16 cellular contexts compared by ENCODE assay signal in the genomic region with DNA sequence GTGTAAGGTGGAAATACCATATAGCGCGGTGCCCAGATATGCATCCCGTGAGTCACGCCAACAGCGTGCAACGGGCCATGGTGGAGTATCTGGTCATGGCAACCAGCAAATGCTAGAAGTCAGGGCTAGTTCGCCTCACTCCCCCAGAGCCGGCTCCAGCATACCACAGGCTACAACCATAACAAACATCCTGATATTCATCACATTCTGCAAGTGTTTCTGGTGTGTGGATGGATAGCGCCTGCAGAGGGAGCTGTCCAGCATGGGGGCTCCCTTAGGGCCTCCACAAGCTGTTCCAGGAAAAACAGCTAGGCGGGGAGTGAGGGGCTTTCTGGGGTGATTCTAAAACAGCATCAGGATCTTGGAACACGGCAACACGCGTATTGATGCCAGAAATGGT. TPM values are rescaled to one million over a fixed set of nuclear protein-coding genes. Genes with fewer than 3 reads are reported as not detected.
DNase-seq lines count a peak whose midpoint lies in the region; ATAC-seq and TF ChIP-seq lines count a peak whose summit lies in the region.
"Had no signal": no experiment of that assay in that cellular context is flagged by ENCODE, and none has a peak within 500 bp of the region (broad histone marks: within the 10 kb centered on the region; RNA-seq: fewer than 3 reads in every experiment).

No MANE protein-coding gene starts in this region.

- peaks cover 0 to 4% (median 0%) of the 10 kb centered on the region in 9 donors for H3K36me3 ChIP-seq in heart left ventricle
- H3K36me3 ChIP-seq in Caco-2 (ENCODE audit: control insufficient read depth, insufficient read depth, low read length): no peaks in the 10 kb centered on the region; the same call in 1 of the 2 replicates

- POLR2A ChIA-PET in Caco-2 (lab: Charles Lee): no interaction called here

- DNase-seq in heart left ventricle (no peak), left ventricle myocardium superior (no peak), mesothelial cell of epicardium (ENCODE audit: low spot score in 2 of 2, unreplicated experiment in 2 of 2) (no peak), EL (no peak), Caco-2 (no peak)
- DNase-seq: cortex of kidney; islet precursor cell; naive thymus-derived CD4-positive, alpha-beta T cell; NCI-H2081; NCI-H748 treated with DMSO at 0.1 percent for 48 hours; testis had no signal

- H3K27me3 Mint-ChIP-seq in mesothelial cell of epicardium (ENCODE audit: low read depth): no peaks in the 10 kb centered on the region
- H3K27me3 Mint-ChIP-seq in stimulated activated memory B cell treated with anti-CD40 and anti-IgM and Interleukin-4, amounts not matched to agents 10 μg/mL and 1 μg/mL and 100 μg/mL, for 72 hours: no peaks in the 10 kb centered on the region
- H3K27me3 Mint-ChIP-seq in Caco-2 (ENCODE audit: insufficient read depth, unreplicated experiment): no peaks in the 10 kb centered on the region
- H3K27me3 Mint-ChIP-seq: activated naive CD4-positive, alpha-beta T cell treated with anti-CD3 and anti-CD28 coated beads, Interleukin-2, amount 50 U/mL, for 24 hours had no signal

- H3K9me3 ChIP-seq in heart left ventricle (no peaks in the 10 kb centered on the region), Caco-2 (no peaks in the 10 kb centered on the region)
- H3K9me3 ChIP-seq: testis had no signal

- BruUV-seq in Caco-2 (replicated peaks; lab: Mats Ljungman, UMichigan): no TSS peak

- H3K4me1 ChIP-seq in heart left ventricle (peaks cover 7 to 99% (median 76%) of the 10 kb centered on the region in 12 donors), Caco-2 (peaks cover 43% of the 10 kb centered on the region)

- H3K4me3 ChIP-seq in heart left ventricle (no peak overlapping the region), Caco-2 (ENCODE audit: low read depth, low read length) (no peak overlapping the region)
- H3K4me3 ChIP-seq: skin epidermis, testis had no signal

- TF ChIP-seq CTCF in heart left ventricle (IDR thresholded peaks at IDR 0.05) (peak in 3 of 12 donors; percentile 8 to 27 (median 10)), mesothelial cell of epicardium (IDR thresholded peaks at IDR 0.05; ENCODE audit: unreplicated experiment) (no peak), Caco-2 (IDR thresholded peaks at IDR 0.05; ENCODE audit: insufficient read depth in 1 of 2, low read depth in 1 of 2, low read length in 1 of 2, severe bottlenecking in 1 of 2, unreplicated experiment in 1 of 2) (no peak)

- H3K27me3 ChIP-seq in heart left ventricle (no peaks in the 10 kb centered on the region), Caco-2 (replicated peaks; ENCODE audit: control insufficient read depth, insufficient read depth, low read length) (no peaks in the 10 kb centered on the region)
- H3K27me3 ChIP-seq: testis had no signal

- H3K9me3 Mint-ChIP-seq in mesothelial cell of epicardium: peaks cover 3% of the 10 kb centered on the region
- H3K9me3 Mint-ChIP-seq in stimulated activated memory B cell treated with anti-CD40 and anti-IgM and Interleukin-4, amounts not matched to agents 10 μg/mL and 1 μg/mL and 100 μg/mL, for 72 hours: no peaks in the 10 kb centered on the region
- H3K9me3 Mint-ChIP-seq in Caco-2 (ENCODE audit: unreplicated experiment): peaks cover 7% of the 10 kb centered on the region
- H3K9me3 Mint-ChIP-seq: activated naive CD4-positive, alpha-beta T cell treated with anti-CD3 and anti-CD28 coated beads, Interleukin-2, amount 50 U/mL, for 24 hours; naive thymus-derived CD4-positive, alpha-beta T cell had no signal

- 92 to 96% (median 93%) methylated on average over 13 of the region's 13 CpGs for WGBS in heart left ventricle, 4 donors

- H3K36me3 Mint-ChIP-seq in mesothelial cell of epicardium (peaks cover 19% of the 10 kb centered on the region), Caco-2 (ENCODE audit: insufficient read depth, unreplicated experiment) (peaks cover 59% of the 10 kb centered on the region)
- no peaks in the 10 kb centered on the region for H3K36me3 Mint-ChIP-seq in stimulated activated memory B cell treated with anti-CD40 and anti-IgM and Interleukin-4, amounts not matched to agents 10 μg/mL and 1 μg/mL and 100 μg/mL, for 72 hours
- H3K36me3 Mint-ChIP-seq: activated naive CD4-positive, alpha-beta T cell treated with anti-CD3 and anti-CD28 coated beads, Interleukin-2, amount 50 U/mL, for 24 hours had no signal

- H3K27ac ChIP-seq in heart left ventricle: peak overlapping the region in 10 of 12 donors; percentile 18 to 95 (median 54)
- H3K27ac ChIP-seq in cingulate gyrus (ENCODE audit: low read depth, low read length): peak overlapping the region; percentile 79
- H3K27ac ChIP-seq: testis had no signal

- no peak for ATAC-seq in heart left ventricle
- ATAC-seq in left ventricle myocardium superior: no peak
- ATAC-seq in HG02870 (IDR thresholded peaks at IDR 0.05; ENCODE audit: unreplicated experiment): no peak
- no peak for ATAC-seq in stimulated activated memory B cell treated with anti-CD40 and anti-IgM and Interleukin-4, amounts not matched to agents 10 μg/mL and 1 μg/mL and 100 μg/mL, for 72 hours
- ATAC-seq: naive thymus-derived CD4-positive, alpha-beta T cell had no signal

- intact Hi-C loops in heart left ventricle (cut with DNase I): loop anchor here in 3 of 10 donors (5.0 to 10.0 kb wide), 2 partner anchors 34 to 57 kb away; no protein-coding TSS in a partner anchor
- intact Hi-C loops in left ventricle myocardium superior (cut with micrococcal nuclease): loop anchor here (10.0 kb wide), 1 partner anchor 57 kb away; no protein-coding TSS in a partner anchor
- intact Hi-C loops in Caco-2 (cut with micrococcal nuclease; ENCODE audit: unreplicated experiment): loop anchor here (10.0 kb wide), 1 partner anchor 353 kb away; no protein-coding TSS in a partner anchor

- TF ChIP-seq POLR2A in heart left ventricle (IDR thresholded peaks at IDR 0.05): no peak

- H3K27ac Mint-ChIP-seq in mesothelial cell of epicardium (peak overlapping the region; percentile 65), Caco-2 (ENCODE audit: unreplicated experiment) (no peak overlapping the region)
- no peak overlapping the region for H3K27ac Mint-ChIP-seq in stimulated activated memory B cell treated with anti-CD40 and anti-IgM and Interleukin-4, amounts not matched to agents 10 μg/mL and 1 μg/mL and 100 μg/mL, for 72 hours
- H3K27ac Mint-ChIP-seq: activated naive CD4-positive, alpha-beta T cell treated with anti-CD3 and anti-CD28 coated beads, Interleukin-2, amount 50 U/mL, for 24 hours had no signal

- H3K4me1 Mint-ChIP-seq in mesothelial cell of epicardium (peaks cover 78% of the 10 kb centered on the region), Caco-2 (ENCODE audit: low read depth, unreplicated experiment) (peaks cover 44% of the 10 kb centered on the region)
- peaks cover 15% of the 10 kb centered on the region for H3K4me1 Mint-ChIP-seq in stimulated activated memory B cell treated with anti-CD40 and anti-IgM and Interleukin-4, amounts not matched to agents 10 μg/mL and 1 μg/mL and 100 μg/mL, for 72 hours

- CTCF ChIA-PET in Caco-2 (lab: Charles Lee): no interaction called here

- no peak overlapping the region for H3K4me3 Mint-ChIP-seq in mesothelial cell of epicardium
- H3K4me3 Mint-ChIP-seq in stimulated activated memory B cell treated with anti-CD40 and anti-IgM and Interleukin-4, amounts not matched to agents 10 μg/mL and 1 μg/mL and 100 μg/mL, for 72 hours: no peak overlapping the region
- no peak overlapping the region for H3K4me3 Mint-ChIP-seq in Caco-2 (ENCODE audit: unreplicated experiment)
- H3K4me3 Mint-ChIP-seq: activated naive CD4-positive, alpha-beta T cell treated with anti-CD3 and anti-CD28 coated beads, Interleukin-2, amount 50 U/mL, for 24 hours; naive thymus-derived CD4-positive, alpha-beta T cell had no signal

RNA-seq across cellular contexts. Expression of gene C1orf198, which starts 6.8 kb away (rescaled TPM):
- 100 to 1,000 TPM in 1 of 9 donors, 10 to 100 TPM in 8; 29.7 to 145 (median 63.8) TPM for total RNA-seq in heart left ventricle
- 10 to 100 TPM; 23.1 to 72.8 TPM for polyA plus RNA-seq in heart left ventricle
- 49.8 TPM for total RNA-seq in left ventricle myocardium superior
- 143 to 151 TPM (median 149 TPM) in 3 replicates for total RNA-seq in mesothelial cell of epicardium
- total RNA-seq in Caco-2 (2022): 80.1 and 92.2 TPM in 2 replicates
